In genomic region chr6:112331306-112331705, GRCh38 we compare ENCODE assay signal across 16 cellular contexts. TPM values are rescaled to one million over a fixed set of nuclear protein-coding genes. Genes with fewer than 3 reads are reported as not detected.
DNase-seq lines count a peak whose midpoint lies in the region; ATAC-seq and TF ChIP-seq lines count a peak whose summit lies in the region.
"Had no signal": no experiment of that assay in that cellular context is flagged by ENCODE, and none has a peak within 500 bp of the region (broad histone marks: within the 10 kb centered on the region; RNA-seq: fewer than 3 reads in every experiment).

No MANE protein-coding gene starts in this region.

- no peak overlapping the region for H3K4me3 Mint-ChIP-seq in Caco-2 (ENCODE audit: unreplicated experiment)
- H3K4me3 Mint-ChIP-seq: neural crest cell; stimulated activated memory B cell treated with anti-CD40 and anti-IgM and Interleukin-4, amounts not matched to agents 10 μg/mL and 1 μg/mL and 100 μg/mL, for 72 hours; T-cell had no signal

- peak; percentile 28 for ATAC-seq in sciatic nerve
- ATAC-seq: stimulated activated memory B cell treated with anti-CD40 and anti-IgM and Interleukin-4, amounts not matched to agents 10 μg/mL and 1 μg/mL and 100 μg/mL, for 72 hours; T-cell had no signal

- H3K27me3 Mint-ChIP-seq in Caco-2 (ENCODE audit: insufficient read depth, unreplicated experiment) = no peaks in the 10 kb centered on the region

- H3K9me3 ChIP-seq in SJCRH30 (replicated peaks) = peaks cover 9% of the 10 kb centered on the region
- H3K9me3 ChIP-seq in Caco-2 = peaks cover 28% of the 10 kb centered on the region

- H3K4me1 Mint-ChIP-seq in Caco-2 (ENCODE audit: low read depth, unreplicated experiment) = no peaks in the 10 kb centered on the region
- H3K4me1 Mint-ChIP-seq: stimulated activated memory B cell treated with anti-CD40 and anti-IgM and Interleukin-4, amounts not matched to agents 10 μg/mL and 1 μg/mL and 100 μg/mL, for 72 hours had no signal

- H3K36me3 Mint-ChIP-seq in Caco-2 (ENCODE audit: insufficient read depth, unreplicated experiment) = no peaks in the 10 kb centered on the region
- H3K36me3 Mint-ChIP-seq: stimulated activated memory B cell treated with anti-CD40 and anti-IgM and Interleukin-4, amounts not matched to agents 10 μg/mL and 1 μg/mL and 100 μg/mL, for 72 hours; T-cell had no signal

- POLR2A ChIA-PET in Caco-2 (lab: Charles Lee) = no interaction called here

- H3K27me3 ChIP-seq in SJCRH30 = no peaks in the 10 kb centered on the region
- no peaks in the 10 kb centered on the region for H3K27me3 ChIP-seq in Caco-2 (replicated peaks; ENCODE audit: control insufficient read depth, insufficient read depth, low read length)
- H3K27me3 ChIP-seq: brain microvascular endothelial cell had no signal

- CTCF ChIA-PET in Caco-2 (lab: Charles Lee) = no interaction called here

- no peak for TF ChIP-seq CTCF in cardiac fibroblast (IDR thresholded peaks at IDR 0.05; ENCODE audit: low read depth, low read length)
- no peak for TF ChIP-seq CTCF in Caco-2 (IDR thresholded peaks at IDR 0.05; ENCODE audit: insufficient read depth in 1 of 2, low read depth in 1 of 2, low read length in 1 of 2, severe bottlenecking in 1 of 2, unreplicated experiment in 1 of 2)

- H3K9me3 Mint-ChIP-seq in Caco-2 (ENCODE audit: unreplicated experiment) = peaks cover 22% of the 10 kb centered on the region

- no peak overlapping the region for H3K27ac Mint-ChIP-seq in Caco-2 (ENCODE audit: unreplicated experiment)
- H3K27ac Mint-ChIP-seq: stimulated activated memory B cell treated with anti-CD40 and anti-IgM and Interleukin-4, amounts not matched to agents 10 μg/mL and 1 μg/mL and 100 μg/mL, for 72 hours; T-cell had no signal

- no TSS peak for BruUV-seq in Caco-2 (replicated peaks; lab: Mats Ljungman, UMichigan)

- no peak overlapping the region for H3K27ac ChIP-seq in SJCRH30
- H3K27ac ChIP-seq: brain microvascular endothelial cell had no signal

- no peak overlapping the region for H3K4me3 ChIP-seq in cardiac fibroblast (replicated peaks in 1 of 2; ENCODE audit: low read depth in 2 of 2, low read length in 2 of 2)
- no peak overlapping the region for H3K4me3 ChIP-seq in SJCRH30
- no peak overlapping the region for H3K4me3 ChIP-seq in Caco-2 (ENCODE audit: low read depth, low read length)

- H3K36me3 ChIP-seq in SJCRH30 (no peaks in the 10 kb centered on the region), Caco-2 (ENCODE audit: control insufficient read depth, insufficient read depth, low read length) (no peaks in the 10 kb centered on the region)
- H3K36me3 ChIP-seq: brain microvascular endothelial cell had no signal

- intact Hi-C loops in sciatic nerve (cut with DNase I) (no loop called here), Caco-2 (cut with micrococcal nuclease; ENCODE audit: unreplicated experiment) (no loop called here)

- H3K4me1 ChIP-seq in SJCRH30 = peaks cover 18% of the 10 kb centered on the region
- no peaks in the 10 kb centered on the region for H3K4me1 ChIP-seq in Caco-2

- DNase-seq in NCI-H2171 treated with DMSO at 0.1 percent for 48 hours (lab: John Stamatoyannopoulos, UW) (peak; percentile 15), NCI-H2171 (lab: John Stamatoyannopoulos, UW) (no peak), NCI-H345 (lab: John Stamatoyannopoulos, UW) (peak; percentile 81), cardiac fibroblast (ENCODE audit: low read depth in 2 of 2) (peak; percentile 14 to 32), sciatic nerve (ENCODE audit: low spot score) (no peak), SJCRH30 (no peak), Caco-2 (no peak), NCI-H2227 treated with DMSO at 0.1 percent for 48 hours (lab: John Stamatoyannopoulos, UW) (no peak)
- DNase-seq: ACHN; activated naive CD4-positive, alpha-beta T cell; brain microvascular endothelial cell; KBM-7; NCI-H1694; T-cell had no signal

RNA-seq across cellular contexts. Expression of gene RFPL4B, which starts 15.8 kb away (rescaled TPM):
- total RNA-seq in sciatic nerve = not detected
- 0.18 TPM in 1 of 2 replicates, not detected in the other for total RNA-seq in SJCRH30 (2014; rRNA removed; shearing (Covaris generic))
- total RNA-seq in Caco-2 (2022) = not detected in 2 replicates
- total RNA-seq: neural crest cell, T-cell had no signal

Comparison
In these comparisons a context has a peak if more than half of its experiments do, and no peak if none do; other contexts are left out.
1. DNase-seq: peak in NCI-H2171 treated with DMSO at 0.1 percent for 48 hours (single experiment), NCI-H345 (single experiment) and cardiac fibroblast (2 of 2); none in NCI-H2171 (single experiment), sciatic nerve (single experiment), SJCRH30 (0 of 2), Caco-2 (0 of 2) and NCI-H2227 treated with DMSO at 0.1 percent for 48 hours (single experiment).